19 cellular contexts compared by ENCODE assay signal in the genomic region with DNA sequence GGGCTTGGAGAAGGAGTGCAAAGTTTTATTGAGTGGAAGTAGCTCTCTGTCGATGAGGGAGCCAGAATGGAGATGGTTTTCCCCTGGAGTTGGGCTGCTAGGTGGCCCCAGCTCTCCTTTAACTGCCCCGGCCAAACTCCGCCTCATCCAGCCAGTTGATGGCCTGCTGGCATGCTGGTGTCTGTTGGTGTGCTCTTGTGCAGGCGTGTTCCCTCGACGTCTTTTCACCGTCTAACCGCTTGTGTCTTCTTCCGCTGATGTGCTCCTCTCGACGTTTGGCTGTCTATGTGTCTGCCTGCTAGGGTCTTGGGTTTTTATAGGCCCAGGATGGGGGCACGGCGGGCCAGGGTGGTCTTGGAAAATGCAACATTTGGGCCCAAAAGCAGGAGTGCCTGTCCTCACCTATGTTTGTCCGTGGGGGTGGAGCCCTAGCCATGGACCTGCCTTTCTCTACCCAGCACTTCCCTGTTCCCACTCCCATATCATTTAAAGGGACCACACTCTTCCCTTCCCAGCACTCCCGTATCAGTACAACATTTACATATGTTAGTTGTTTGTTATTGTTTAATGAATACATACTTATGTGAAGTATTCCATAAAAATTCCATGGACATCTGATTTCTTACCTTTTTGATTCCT.
DNase-seq lines count a peak whose midpoint lies in the region; ATAC-seq and TF ChIP-seq lines count a peak whose summit lies in the region.
"Had no signal": no experiment of that assay in that cellular context is flagged by ENCODE, and none has a peak within 500 bp of the region (broad histone marks: within the 10 kb centered on the region; RNA-seq: fewer than 3 reads in every experiment).

No MANE protein-coding gene starts in this region.

- H3K4me3 ChIP-seq in hepatocyte = no peak overlapping the region
- H3K4me3 ChIP-seq: A549, thoracic aorta had no signal

- no peaks in the 10 kb centered on the region for H3K9me3 ChIP-seq in hepatocyte (ENCODE audit: low read depth)
- H3K9me3 ChIP-seq: A549, SK-N-SH, thoracic aorta had no signal

- H3K9me3 Mint-ChIP-seq in activated CD4-positive, alpha-beta T cell treated with anti-CD3 and anti-CD28 coated beads, Interleukin-2, amount 10 ng/mL, durations not matched to agents 7 days and 5 days = no peaks in the 10 kb centered on the region
- H3K9me3 Mint-ChIP-seq in activated naive CD8-positive, alpha-beta T cell treated with anti-CD3 and anti-CD28 coated beads for 36 hours = peaks cover 1% of the 10 kb centered on the region
- no peaks in the 10 kb centered on the region for H3K9me3 Mint-ChIP-seq in naive thymus-derived CD8-positive, alpha-beta T cell

- POLR2A ChIA-PET in activated CD4-positive, alpha-beta T cell treated with anti-CD3 and anti-CD28 coated beads, Interleukin-2, amount 10 ng/mL, durations not matched to agents 7 days and 5 days (lab: Charles Lee) = no interaction called here
- POLR2A ChIA-PET in naive thymus-derived CD8-positive, alpha-beta T cell (lab: Charles Lee) = interaction anchor here (0.6 to 1.3 kb wide), 8 partner anchors 14 to 110 kb away, joined by 3 to 4 read pairs (median 3); no protein-coding TSS in a partner anchor

- WGBS in hepatocyte (ENCODE audit: low lambda C conversion rate, missing lambda C conversion rate) = 92% methylated on average over 15 of the region's 15 CpGs

- H3K4me3 Mint-ChIP-seq in activated CD4-positive, alpha-beta T cell treated with anti-CD3 and anti-CD28 coated beads, Interleukin-2, amount 10 ng/mL, durations not matched to agents 7 days and 5 days = no peak overlapping the region
- H3K4me3 Mint-ChIP-seq in activated naive CD8-positive, alpha-beta T cell treated with anti-CD3 and anti-CD28 coated beads for 36 hours = no peak overlapping the region
- peak overlapping the region in 5 of 10 donors; percentile 43 to 55 (median 47) for H3K4me3 Mint-ChIP-seq in naive thymus-derived CD8-positive, alpha-beta T cell

- CTCF ChIA-PET in activated CD4-positive, alpha-beta T cell treated with anti-CD3 and anti-CD28 coated beads, Interleukin-2, amount 10 ng/mL, durations not matched to agents 7 days and 5 days (lab: Charles Lee) = interaction anchor here (0.8 to 2.5 kb wide), 5 partner anchors 9 to 25 kb away, joined by 3 to 15 read pairs (median 5); no protein-coding TSS in a partner anchor

- DNase-seq in activated CD4-positive, alpha-beta T cell treated with anti-CD3 and anti-CD28 coated beads, Interleukin-2, amount 10 ng/mL, durations not matched to agents 7 days and 5 days = no peak
- no peak for DNase-seq in activated CD4-positive, alpha-beta T cell treated with anti-CD3 and anti-CD28 coated beads, Interleukin-2, amount 50 U/mL, for 4 hours
- DNase-seq in ELF-1 (ENCODE audit: low read depth, low spot score) = peak; percentile 5
- DNase-seq in activated naive CD8-positive, alpha-beta T cell treated with anti-CD3 and anti-CD28 coated beads for 36 hours = no peak
- no peak for DNase-seq in naive thymus-derived CD8-positive, alpha-beta T cell
- DNase-seq in foreskin melanocyte = no peak
- no peak for DNase-seq in hepatocyte (ENCODE audit: low spot score)
- DNase-seq: activated T-cell treated with anti-CD3 and anti-CD28 coated beads for 4 hours, DMS153, NCI-H1105 treated with DMSO at 0.1 percent for 48 hours, NCI-H2081 treated with DMSO at 0.1 percent for 48 hours, RPMI8226, SK-N-SH had no signal

- peak overlapping the region; percentile 27 for H3K27ac Mint-ChIP-seq in activated CD4-positive, alpha-beta T cell treated with anti-CD3 and anti-CD28 coated beads, Interleukin-2, amount 10 ng/mL, durations not matched to agents 7 days and 5 days
- peak overlapping the region; percentile 74 for H3K27ac Mint-ChIP-seq in activated naive CD8-positive, alpha-beta T cell treated with anti-CD3 and anti-CD28 coated beads for 36 hours
- H3K27ac Mint-ChIP-seq in naive thymus-derived CD8-positive, alpha-beta T cell = peak overlapping the region; percentile 54 to 100 (median 91)

- H3K27me3 Mint-ChIP-seq in activated CD4-positive, alpha-beta T cell treated with anti-CD3 and anti-CD28 coated beads, Interleukin-2, amount 10 ng/mL, durations not matched to agents 7 days and 5 days = no peaks in the 10 kb centered on the region
- no peaks in the 10 kb centered on the region for H3K27me3 Mint-ChIP-seq in activated naive CD8-positive, alpha-beta T cell treated with anti-CD3 and anti-CD28 coated beads for 36 hours
- no peaks in the 10 kb centered on the region for H3K27me3 Mint-ChIP-seq in naive thymus-derived CD8-positive, alpha-beta T cell

- TF ChIP-seq CTCF in hepatocyte (IDR thresholded peaks at IDR 0.05; ENCODE audit: poor library complexity) = no peak

- peaks cover 27% of the 10 kb centered on the region for H3K79me2 ChIP-seq in hepatocyte

- H3K36me3 ChIP-seq in hepatocyte (replicated peaks; ENCODE audit: insufficient read depth, low read depth) = no peaks in the 10 kb centered on the region

- no peak for ATAC-seq in naive thymus-derived CD8-positive, alpha-beta T cell
- no peak for ATAC-seq in activated CD4-positive, CD25-positive, alpha-beta regulatory T cell treated with anti-CD3 and anti-CD28 coated beads, Interleukin-2, amount 50 U/mL, for 24 hours
- ATAC-seq: A549, sciatic nerve had no signal

- no peaks in the 10 kb centered on the region for H3K4me1 ChIP-seq in hepatocyte (ENCODE audit: insufficient read depth)
- H3K4me1 ChIP-seq: parathyroid adenoma had no signal

- H3K36me3 Mint-ChIP-seq in activated CD4-positive, alpha-beta T cell treated with anti-CD3 and anti-CD28 coated beads, Interleukin-2, amount 10 ng/mL, durations not matched to agents 7 days and 5 days (ENCODE audit: low read depth) = peaks cover 57% of the 10 kb centered on the region
- H3K36me3 Mint-ChIP-seq in activated naive CD8-positive, alpha-beta T cell treated with anti-CD3 and anti-CD28 coated beads for 36 hours = peaks cover 67% of the 10 kb centered on the region
- H3K36me3 Mint-ChIP-seq in naive thymus-derived CD8-positive, alpha-beta T cell = peaks cover 4 to 69% (median 12%) of the 10 kb centered on the region in 3 donors

- no peaks in the 10 kb centered on the region for H3K27me3 ChIP-seq in hepatocyte

- H4K20me1 ChIP-seq in hepatocyte (ENCODE audit: insufficient read depth, poor library complexity, severe bottlenecking) = no peaks in the 10 kb centered on the region

- no peak overlapping the region for H3K4me2 ChIP-seq in hepatocyte
- H3K4me2 ChIP-seq: A549, SK-N-SH had no signal

- peaks cover 77% of the 10 kb centered on the region for H3K4me1 Mint-ChIP-seq in activated CD4-positive, alpha-beta T cell treated with anti-CD3 and anti-CD28 coated beads, Interleukin-2, amount 10 ng/mL, durations not matched to agents 7 days and 5 days
- peaks cover 69% of the 10 kb centered on the region for H3K4me1 Mint-ChIP-seq in activated naive CD8-positive, alpha-beta T cell treated with anti-CD3 and anti-CD28 coated beads for 36 hours
- H3K4me1 Mint-ChIP-seq in naive thymus-derived CD8-positive, alpha-beta T cell = peaks cover 41 to 83% (median 76%) of the 10 kb centered on the region in 4 donors

- H3K9me2 ChIP-seq in hepatocyte (replicated peaks; ENCODE audit: insufficient read depth) = no peaks in the 10 kb centered on the region
- H3K9me2 ChIP-seq: SK-N-SH had no signal

- no peak overlapping the region for H2AFZ ChIP-seq in hepatocyte
- H2AFZ ChIP-seq: parathyroid adenoma had no signal

- H3K27ac ChIP-seq in hepatocyte = no peak overlapping the region
- H3K27ac ChIP-seq: A549, HL-60, parathyroid adenoma, thoracic aorta had no signal

Comparison
In these comparisons a context has a peak if more than half of its experiments do, and no peak if none do; other contexts are left out.
1. H3K27ac Mint-ChIP-seq: peak in every context shown above with its lines; median percentile 91 in naive thymus-derived CD8-positive, alpha-beta T cell; 74 in activated naive CD8-positive, alpha-beta T cell treated with anti-CD3 and anti-CD28 coated beads for 36 hours; 27 in activated CD4-positive, alpha-beta T cell treated with anti-CD3 and anti-CD28 coated beads, Interleukin-2, amount 10 ng/mL, durations not matched to agents 7 days and 5 days.